ENCODE assay signal across 22 cellular contexts in the genomic region with DNA sequence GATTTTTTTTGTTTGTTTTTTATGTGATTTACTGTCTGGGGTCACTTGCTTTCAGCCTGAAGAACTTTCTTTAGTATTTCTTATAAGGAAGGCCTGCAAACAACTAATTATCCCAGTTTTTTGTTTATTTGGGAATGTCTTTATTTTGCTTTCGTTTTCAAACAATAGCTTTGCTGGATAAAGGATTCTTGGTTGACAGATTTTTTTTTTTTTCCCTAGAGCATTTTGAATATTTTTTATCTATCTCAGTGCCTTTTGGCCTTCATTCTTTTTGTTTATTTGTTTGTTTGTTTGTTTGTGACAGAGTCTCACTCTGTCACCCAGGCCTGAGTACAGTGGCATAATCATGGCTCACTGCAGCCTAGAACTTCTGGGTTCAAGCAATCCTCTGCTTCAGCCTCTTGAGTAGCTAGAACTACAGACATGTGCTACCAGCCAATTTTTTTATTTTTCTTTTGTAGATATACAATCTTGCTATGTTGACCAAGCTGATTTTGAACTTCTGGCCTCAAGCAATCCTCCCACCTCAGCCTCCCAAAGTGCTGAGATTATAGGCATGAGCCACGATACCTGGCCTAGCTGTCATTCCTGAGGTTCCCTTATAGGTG. TPM values are rescaled to one million over a fixed set of nuclear protein-coding genes. Genes with fewer than 3 reads are reported as not detected.
"Had no signal": no experiment of that assay in that cellular context is flagged by ENCODE, and none has a peak within 500 bp of the region (broad histone marks: within the 10 kb centered on the region; RNA-seq: fewer than 3 reads in every experiment).

No MANE protein-coding gene starts in this region.

- ATAC-seq: effector memory CD8-positive, alpha-beta T cell; mucosa of descending colon; naive thymus-derived CD8-positive, alpha-beta T cell had no signal

- H3K4me3 ChIP-seq: esophagus muscularis mucosa, hepatocyte, mucosa of descending colon, sigmoid colon, skin epidermis, stomach, thoracic aorta, transverse colon had no signal

- H3K27ac ChIP-seq: epithelial cell of prostate, esophagus muscularis mucosa, hepatocyte, neutrophil, sigmoid colon, skin epidermis, stomach, thoracic aorta, transverse colon had no signal

- H3K36me3 ChIP-seq: esophagus muscularis mucosa, neutrophil, sigmoid colon, stomach, thoracic aorta, transverse colon had no signal

- DNase-seq: effector memory CD8-positive, alpha-beta T cell; foreskin fibroblast; head of caudate nucleus; mammary epithelial cell; mucosa of descending colon; naive thymus-derived CD8-positive, alpha-beta T cell; sigmoid colon; stimulated activated naive CD4-positive, alpha-beta T cell; stomach; substantia nigra; transverse colon had no signal

- H3K4me1 Mint-ChIP-seq: naive thymus-derived CD8-positive, alpha-beta T cell had no signal

- H3K4me3 Mint-ChIP-seq: effector memory CD8-positive, alpha-beta T cell; naive thymus-derived CD8-positive, alpha-beta T cell had no signal

- H3K27ac Mint-ChIP-seq: effector memory CD8-positive, alpha-beta T cell had no signal

- H3K79me2 ChIP-seq: hepatocyte had no signal

- H3K4me1 ChIP-seq: esophagus muscularis mucosa, sigmoid colon, stomach, transverse colon had no signal

- H2AFZ ChIP-seq: hepatocyte had no signal

- H3K4me2 ChIP-seq: hepatocyte had no signal

- H3K27me3 ChIP-seq: hepatocyte, neutrophil, sigmoid colon, stomach, transverse colon had no signal

RNA-seq across cellular contexts. Expression of gene FKBP6, which starts 59.4 kb away (rescaled TPM):
- total RNA-seq: esophagus muscularis mucosa; hepatocyte; kidney epithelial cell; mammary epithelial cell; mucosa of descending colon; naive thymus-derived CD8-positive, alpha-beta T cell; osteocyte; pulmonary artery endothelial cell; sigmoid colon; stomach; thoracic aorta; transverse colon; ureter had no signal
- polyA plus RNA-seq: naive thymus-derived CD8-positive, alpha-beta T cell; neural cell; sigmoid colon had no signal

RNA-seq across cellular contexts. Expression of gene TRIM50, which starts 59.4 kb away (rescaled TPM):
- total RNA-seq: kidney epithelial cell, osteocyte, pulmonary artery endothelial cell, transverse colon, ureter had no signal
- polyA plus RNA-seq: mammary epithelial cell; naive thymus-derived CD8-positive, alpha-beta T cell; neural cell had no signal
